ENCODE assay signal across 8 cellular contexts in the genomic region with DNA sequence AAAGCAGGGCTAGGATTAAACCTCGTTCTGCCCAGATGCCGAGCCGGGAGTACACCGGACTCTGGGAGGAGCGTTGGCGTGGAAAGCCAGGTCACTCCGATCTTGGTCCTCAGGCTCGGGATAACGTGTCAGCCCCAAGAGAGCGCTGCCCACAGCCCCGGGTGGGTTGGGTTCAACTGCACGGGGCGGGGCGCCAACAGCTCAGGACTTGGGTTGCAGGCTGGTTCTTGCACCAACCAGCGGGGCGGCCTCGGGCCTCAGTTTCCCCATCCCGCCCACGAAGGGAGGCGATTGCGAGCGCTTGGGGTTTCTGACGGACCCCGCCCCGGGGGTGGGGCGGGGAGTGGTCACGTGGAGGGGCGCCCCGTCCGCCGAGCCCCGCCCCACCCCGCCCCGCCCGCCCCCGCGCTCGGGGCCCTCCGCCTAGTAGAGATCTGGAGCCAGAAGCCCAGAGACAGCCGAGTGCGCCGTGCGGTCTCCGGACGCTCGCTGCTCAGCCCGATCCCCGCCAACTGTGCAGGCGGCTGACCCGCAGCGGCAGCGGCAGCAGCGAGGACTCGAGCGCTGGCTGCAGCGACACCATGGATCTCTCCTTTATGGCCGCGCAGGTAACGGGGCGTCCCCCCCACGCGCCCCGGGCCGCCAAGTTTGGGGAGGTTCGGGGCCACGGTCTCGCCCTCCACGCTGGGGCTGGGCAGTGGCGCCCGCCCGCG. TPM values are rescaled to one million over a fixed set of nuclear protein-coding genes. Genes with fewer than 3 reads are reported as not detected.
DNase-seq lines count a peak whose midpoint lies in the region; ATAC-seq and TF ChIP-seq lines count a peak whose summit lies in the region.

A gene (plus strand): TSS at position 443 of the 713 bp plus-strand sequence. CDS start 139 bp downstream, at position 582.

- ATAC-seq in activated B cell treated with CpG ODN at 0.5 μM for 24 hours (ENCODE audit: low read depth) (peak; percentile 71), left colon (peak; percentile 80), GM21717 (IDR thresholded peaks at IDR 0.05; ENCODE audit: unreplicated experiment) (no peak), GM21786 (IDR thresholded peaks at IDR 0.05; ENCODE audit: unreplicated experiment) (no peak)

- CTCF ChIA-PET in activated B cell treated with CpG ODN at 0.5 μM for 24 hours (lab: Charles Lee) = no interaction called here

- POLR2A ChIA-PET in activated B cell treated with CpG ODN at 0.5 μM for 24 hours (lab: Charles Lee) = no interaction called here

- intact Hi-C loops in activated B cell treated with CpG ODN at 0.5 μM for 24 hours (cut with micrococcal nuclease) = no loop called here
- intact Hi-C loops in left colon (cut with DNase I, micrococcal nuclease) = no loop called here

- WGBS in HUES64 = under 1% methylated on average over 72 of the region's 72 CpGs

- no peaks in the 10 kb centered on the region; the same call in 1 of the 2 replicates for H3K36me3 ChIP-seq in HUES64 (ENCODE audit: insufficient read depth, low read length)

- H3K36me3 Mint-ChIP-seq in activated B cell treated with CpG ODN at 0.5 μM for 24 hours (ENCODE audit: low read depth) = no peaks in the 10 kb centered on the region

- H3K4me1 Mint-ChIP-seq in activated B cell treated with CpG ODN at 0.5 μM for 24 hours = peaks cover 18% of the 10 kb centered on the region

- H3K27me3 Mint-ChIP-seq in activated B cell treated with CpG ODN at 0.5 μM for 24 hours = peaks cover 52% of the 10 kb centered on the region

- peaks cover 59% of the 10 kb centered on the region for H3K27me3 ChIP-seq in HUES64 (ENCODE audit: insufficient read depth, low read length)

- H3K4me3 ChIP-seq in HUES64 (ENCODE audit: low read length) = peak within 1 kb of the TSS; percentile 85

- H3K4me3 Mint-ChIP-seq in activated B cell treated with CpG ODN at 0.5 μM for 24 hours = peak within 1 kb of the TSS; percentile 79

- no peak within 1 kb of the TSS for H3K27ac ChIP-seq in HUES64 (ENCODE audit: low read depth, low read length)

- no peaks in the 10 kb centered on the region for H3K9me3 ChIP-seq in HUES64 (ENCODE audit: insufficient read depth, low read depth, low read length)

- no peak within 1 kb of the TSS for H3K27ac Mint-ChIP-seq in activated B cell treated with CpG ODN at 0.5 μM for 24 hours

- DNase-seq in Daoy (ENCODE audit: low read depth) = peak; percentile 81
- peak; percentile 22 for DNase-seq in activated B cell treated with CpG ODN at 0.5 μM for 24 hours
- peak; percentile 93 for DNase-seq in cerebellum (ENCODE audit: low spot score)
- peak; percentile 52 to 65 for DNase-seq in left colon
- DNase-seq in stimulated activated CD4-positive, alpha-beta T cell treated with anti-CD3 and anti-CD28 coated beads, Interleukin-1b, Interleukin-23, amount 100 ng/mL, for 4 hours (ENCODE audit: low read depth in 2 of 2) = peak; percentile 45 to 57

- TF ChIP-seq CTCF in activated B cell treated with CpG ODN at 0.5 μM for 24 hours (IDR thresholded peaks at IDR 0.05) = no peak

- H3K4me1 ChIP-seq in HUES64 (ENCODE audit: insufficient read depth, low read length) = peaks cover 7% of the 10 kb centered on the region; the same call in 1 of the 2 replicates

- H3K9ac ChIP-seq in HUES64 (ENCODE audit: low read depth, low read length) = peak within 1 kb of the TSS; percentile 87

- no peaks in the 10 kb centered on the region for H3K9me3 Mint-ChIP-seq in activated B cell treated with CpG ODN at 0.5 μM for 24 hours

RNA-seq across cellular contexts. Expression of the gene that starts here (rescaled TPM):
- 3.7 and 5.9 TPM in 2 replicates for total RNA-seq in Daoy (2014; rRNA removed; shearing (Covaris generic))
- 16.4 TPM for polyA plus RNA-seq in HUES64 (2013, experiment 1 of 2)
- polyA plus RNA-seq in HUES64 (2013, experiment 2 of 2) = 21.2 TPM
- total RNA-seq in activated B cell treated with CpG ODN at 0.5 μM for 24 hours (0.05 and 0.16 TPM in 2 replicates), cerebellum (91.6 TPM), left colon (1 to 10 TPM; 2.2 to 6.7 TPM)

Comparison
In these comparisons a context has a peak if more than half of its experiments do, and no peak if none do; other contexts are left out.
1. RNA of the gene that starts here (total RNA-seq): 91.6 TPM in cerebellum (single experiment); 2.2 to 6.7 TPM in left colon, 3.7 to 5.9 TPM in Daoy and 0.05 to 0.16 TPM in activated B cell treated with CpG ODN at 0.5 μM for 24 hours; every median in the first group is over 10 times any median in the second.
2. Peak in DNase-seq and ATAC-seq in activated B cell treated with CpG ODN at 0.5 μM for 24 hours; RNA of the gene not detected or under 1 TPM.
3. DNase-seq: peak in every context shown above with its lines; median percentile 93 in cerebellum; 81 in Daoy; 58 in left colon; 51 in stimulated activated CD4-positive, alpha-beta T cell treated with anti-CD3 and anti-CD28 coated beads, Interleukin-1b, Interleukin-23, amount 100 ng/mL, for 4 hours; 22 in activated B cell treated with CpG ODN at 0.5 μM for 24 hours.